ENCODE assay signal across 2 cellular contexts in genomic region chr16:56477096-56477878, GRCh38.
A peak's percentile ranks its signal among the peaks of the same experiment; 100 is the strongest.
TF ChIP-seq lines count a peak whose summit lies in the region.

No MANE protein-coding gene starts in this region.

TF ChIP-seq in A549, 52 proteins besides CTCF, POLR2A, EP300 and RAD21:
- TF ChIP-seq FOSL2 (IDR thresholded peaks at IDR 0.05) (0 out of 2 replicates have a peak, but pooled peaks have one; percentile 11), FOSL2 (CRISPR knock-in tag; IDR thresholded peaks at IDR 0.05) (peak; percentile 34; the same call in 1 of the 2 replicates), REST (IDR thresholded peaks at IDR 0.05) (no peak)

TF ChIP-seq in HCT116, 20 proteins besides CTCF, POLR2A, EP300 and RAD21:
- no peak for TF ChIP-seq EZH2 (IDR thresholded peaks at IDR 0.05)
- peak; percentile 22; the same call in 1 of the 2 replicates for TF ChIP-seq SP1 (IDR thresholded peaks at IDR 0.05; ENCODE audit: low read depth)
- TF ChIP-seq SRF (IDR thresholded peaks at IDR 0.05; ENCODE audit: low read depth): no peak
- TF ChIP-seq POLR2AphosphoS5 (IDR thresholded peaks at IDR 0.05; ENCODE audit: low read depth, low read length): no peak
- peak; percentile 24 for TF ChIP-seq YY1 (IDR thresholded peaks at IDR 0.05; ENCODE audit: extremely low read depth, insufficient replicate concordance, low read depth, low read length)
- no peak for TF ChIP-seq CBX3 (IDR thresholded peaks at IDR 0.05; ENCODE audit: low read depth)
- TF ChIP-seq JUND (IDR thresholded peaks at IDR 0.05): peak; percentile 52; the same call in 1 of the 2 replicates
- TF ChIP-seq ZFX (IDR thresholded peaks at IDR 0.05): no peak
- TF ChIP-seq ELF1 (IDR thresholded peaks at IDR 0.05; ENCODE audit: borderline replicate concordance, low read depth): no peak
- TF ChIP-seq CEBPB (IDR thresholded peaks at IDR 0.05; ENCODE audit: low read depth): no peak
- TF ChIP-seq MAX (IDR thresholded peaks at IDR 0.05): peak; percentile 37
- no peak for TF ChIP-seq EZH2phosphoT487 (IDR thresholded peaks at IDR 0.05; ENCODE audit: borderline replicate concordance)
- TF ChIP-seq FOSL1 (IDR thresholded peaks at IDR 0.05; ENCODE audit: low read depth): peak; percentile 67
